In the genomic region with DNA sequence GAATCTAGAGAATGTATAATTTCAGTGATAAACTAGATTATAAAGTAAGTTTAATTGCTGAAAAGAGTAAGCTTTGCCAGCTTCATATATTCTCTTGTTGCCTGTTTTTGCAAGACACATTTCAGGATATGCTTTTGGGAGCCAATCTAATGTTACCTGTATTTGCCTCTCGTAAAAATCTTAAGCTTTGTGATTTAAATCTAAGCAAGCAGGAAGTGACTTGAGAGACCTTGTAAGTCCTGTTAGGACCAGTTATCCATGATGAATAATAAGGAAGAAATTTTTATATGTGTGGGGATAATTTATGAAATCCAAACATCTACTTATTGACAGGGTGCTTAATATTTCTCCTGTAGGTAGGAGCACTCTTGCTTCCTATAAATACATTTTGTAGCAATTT, we compare ENCODE assay signal across 20 cellular contexts.
"Had no signal": no experiment of that assay in that cellular context is flagged by ENCODE, and none has a peak within 500 bp of the region (broad histone marks: within the 10 kb centered on the region; RNA-seq: fewer than 3 reads in every experiment).

No MANE protein-coding gene starts in this region.

- DNase-seq: activated gamma-delta T cell treated with Interleukin-2 at 50 U/mL for 16 hours; activated T-cell treated with anti-CD3 and anti-CD28 coated beads, Interleukin-2, amount 50 U/mL, for 1 hour; anterior cingulate cortex; effector memory CD4-positive, alpha-beta T cell; esophagus squamous epithelium; kidney glomerular epithelial cell; mesendoderm; nephron progenitor cell; right lobe of liver; stimulated activated CD4-positive, alpha-beta T cell treated with anti-CD3 and anti-CD28 coated beads, Interleukin-2, amount 100 ng/mL, for 24 hours; T-cell; transverse colon had no signal

- H3K4me1 ChIP-seq: right lobe of liver had no signal

- H3K27me3 ChIP-seq: esophagus squamous epithelium, right lobe of liver, transverse colon had no signal

- H3K27me3 Mint-ChIP-seq: activated naive CD4-positive, alpha-beta T cell treated with anti-CD3 and anti-CD28 coated beads, Interleukin-2, amount 50 U/mL, for 24 hours; central memory CD8-positive, alpha-beta T cell; T-cell had no signal

- H3K4me3 Mint-ChIP-seq: activated naive CD4-positive, alpha-beta T cell treated with anti-CD3 and anti-CD28 coated beads, Interleukin-2, amount 50 U/mL, for 24 hours; brain; central memory CD8-positive, alpha-beta T cell; nephron progenitor cell; stimulated activated effector memory CD8-positive, alpha-beta T cell treated with anti-CD3 and anti-CD28 coated beads, Interleukin-12 subunit alpha, Interleukin-12 subunit beta, amount 100 ng/mL, for 72 hours; T-cell; T-helper 2 cell treated with Interferon-gamma antibody and Interleukin-4, amounts not matched to agents 5 μg/mL and 100 μg/mL, for 36 hours had no signal

- H3K9me3 ChIP-seq: esophagus squamous epithelium, mucosa of descending colon, right lobe of liver, transverse colon had no signal

- H3K27ac ChIP-seq: parathyroid adenoma, right lobe of liver, transverse colon had no signal

- H3K36me3 ChIP-seq: esophagus squamous epithelium, right lobe of liver, transverse colon had no signal

- H3K36me3 Mint-ChIP-seq: brain; stimulated activated effector memory CD8-positive, alpha-beta T cell treated with anti-CD3 and anti-CD28 coated beads, Interleukin-12 subunit alpha, Interleukin-12 subunit beta, amount 100 ng/mL, for 72 hours; T-cell had no signal

- H3K4me3 ChIP-seq: esophagus squamous epithelium, mucosa of descending colon, right lobe of liver, skin epidermis, transverse colon had no signal

- ATAC-seq: mucosa of descending colon; right lobe of liver; stimulated activated effector memory CD8-positive, alpha-beta T cell treated with anti-CD3 and anti-CD28 coated beads, Interleukin-12 subunit alpha, Interleukin-12 subunit beta, amount 100 ng/mL, for 72 hours; T-cell had no signal

- H3K27ac Mint-ChIP-seq: activated naive CD4-positive, alpha-beta T cell treated with anti-CD3 and anti-CD28 coated beads, Interleukin-2, amount 50 U/mL, for 24 hours; nephron progenitor cell; stimulated activated effector memory CD8-positive, alpha-beta T cell treated with anti-CD3 and anti-CD28 coated beads, Interleukin-12 subunit alpha, Interleukin-12 subunit beta, amount 100 ng/mL, for 72 hours; T-cell; T-helper 2 cell treated with Interferon-gamma antibody and Interleukin-4, amounts not matched to agents 5 μg/mL and 100 μg/mL, for 36 hours had no signal

- H3K9me3 Mint-ChIP-seq: activated naive CD4-positive, alpha-beta T cell treated with anti-CD3 and anti-CD28 coated beads, Interleukin-2, amount 50 U/mL, for 24 hours; brain; central memory CD8-positive, alpha-beta T cell; nephron progenitor cell; stimulated activated effector memory CD8-positive, alpha-beta T cell treated with anti-CD3 and anti-CD28 coated beads, Interleukin-12 subunit alpha, Interleukin-12 subunit beta, amount 100 ng/mL, for 72 hours; T-cell had no signal
